Comparison of ENCODE assay signal across 14 cellular contexts in genomic region chr17:61396586-61397085, GRCh38. TPM values are rescaled to one million over a fixed set of nuclear protein-coding genes. Genes with fewer than 3 reads are reported as not detected.
DNase-seq lines count a peak whose midpoint lies in the region; ATAC-seq, FAIRE-seq and TF ChIP-seq lines count a peak whose summit lies in the region.
"Had no signal": no experiment of that assay in that cellular context is flagged by ENCODE, and none has a peak within 500 bp of the region (broad histone marks: within the 10 kb centered on the region; RNA-seq: fewer than 3 reads in every experiment).

No MANE protein-coding gene starts in this region.

- peaks cover 2 to 44% of the 10 kb centered on the region in 2 experiments; a peak in 3 of 4 replicates for H3K79me1 ChIP-seq in IMR-90 (ENCODE audit: low read depth in 1 of 2, low read length in 2 of 2)

- H2BK5ac ChIP-seq in IMR-90 (ENCODE audit: low read depth, low read length, poor library complexity, severe bottlenecking), result peak overlapping the region; percentile 96

- POLR2A ChIA-PET in IMR-90 (lab: Charles Lee; ENCODE audit: unreplicated experiment) (interaction anchor here (0.9 to 1.5 kb wide), 3 partner anchors 61 to 178 kb away, joined by 3 to 8 read pairs (median 4); no protein-coding TSS in a partner anchor), endothelial cell of umbilical vein (lab: Charles Lee) (no interaction called here)

- H3K27ac Mint-ChIP-seq in activated naive CD4-positive, alpha-beta T cell treated with anti-CD3 and anti-CD28 coated beads, Interleukin-2, amount 50 U/mL, for 72 hours, result no peak overlapping the region
- H3K27ac Mint-ChIP-seq: memory B cell; stimulated activated naive CD8-positive, alpha-beta T cell treated with anti-CD3 and anti-CD28 coated beads, Interleukin-15, Interleukin-2, amounts not matched to agents 100 ng/mL and 50 ng/mL, for 24 hours had no signal

- H4K20me1 ChIP-seq in IMR-90 (ENCODE audit: insufficient read depth, low read length) (peaks cover 23% of the 10 kb centered on the region), endothelial cell of umbilical vein (replicated peaks; ENCODE audit: control insufficient read depth, extremely low read depth, insufficient read depth, low read length) (no peaks in the 10 kb centered on the region)

- H3K27me3 ChIP-seq in IMR-90 (ENCODE audit: control insufficient read depth, insufficient read depth, low read length) (no peaks in the 10 kb centered on the region), endothelial cell of umbilical vein (ENCODE audit: control insufficient read depth in 2 of 2, insufficient read depth in 2 of 2, low read length in 2 of 2) (peaks cover 53 to 60% of the 10 kb centered on the region in 2 experiments), thoracic aorta (replicated peaks; ENCODE audit: insufficient read depth) (no peaks in the 10 kb centered on the region)

- peak overlapping the region; percentile 75 for H2BK20ac ChIP-seq in IMR-90 (ENCODE audit: low read depth, low read length)

- H3K4ac ChIP-seq in IMR-90 (ENCODE audit: low read depth, low read length), result peak overlapping the region; percentile 100

- H3K27ac ChIP-seq in IMR-90 (ENCODE audit: insufficient read depth, low read length), result peak overlapping the region; percentile 99
- no peak overlapping the region for H3K27ac ChIP-seq in endothelial cell of umbilical vein (ENCODE audit: insufficient read depth, low read depth, low read length)
- H3K27ac ChIP-seq in mesodermal cell (ENCODE audit: low read depth, low read length, severe bottlenecking), result no peak overlapping the region
- peak overlapping the region; percentile 44 to 91 for H3K27ac ChIP-seq in thoracic aorta

- peak overlapping the region; percentile 100 for H4K5ac ChIP-seq in IMR-90 (ENCODE audit: low read depth, low read length)

- H3K23ac ChIP-seq in IMR-90 (ENCODE audit: low read depth, low read length), result peak overlapping the region; percentile 99

- H3K9me1 ChIP-seq in IMR-90 (ENCODE audit: insufficient read depth, low read length) (peaks cover 19% of the 10 kb centered on the region), endothelial cell of umbilical vein (replicated peaks; ENCODE audit: control insufficient read depth, extremely low read depth, insufficient read depth, low read length) (no peaks in the 10 kb centered on the region)

- dilution Hi-C loops in IMR-90 (cut with HindIII; ENCODE audit: low sequenced_read_pairs, unreplicated experiment), result no loop called here
- dilution Hi-C loops in endothelial cell of umbilical vein (cut with MboI; ENCODE audit: extremely low pct_ligation_motif_present, low sequenced_read_pairs), result no loop called here

- ATAC-seq in IMR-90 (ENCODE audit: low read depth), result no peak
- ATAC-seq in thoracic aorta (ENCODE audit: insufficient number of reproducible peaks, low FRiP score, low read depth), result no peak
- no peak for ATAC-seq in GM18511 (IDR thresholded peaks at IDR 0.05; ENCODE audit: unreplicated experiment)
- no peak for ATAC-seq in activated naive CD4-positive, alpha-beta T cell treated with anti-CD3 and anti-CD28 coated beads, Interleukin-2, amount 50 U/mL, for 72 hours

- H3K9ac ChIP-seq in IMR-90 (ENCODE audit: low read depth, low read length), result peak overlapping the region; percentile 96
- H3K9ac ChIP-seq in endothelial cell of umbilical vein (replicated peaks; ENCODE audit: extremely low read depth, insufficient read depth, low read length), result no peak overlapping the region

- peak overlapping the region; percentile 99 for H2AK9ac ChIP-seq in IMR-90 (replicated peaks; ENCODE audit: low read depth, low read length, poor library complexity)

- peak overlapping the region; percentile 100 for H4K91ac ChIP-seq in IMR-90 (ENCODE audit: insufficient read depth, low read depth, low read length)

- H3K18ac ChIP-seq in IMR-90 (ENCODE audit: low read depth, low read length), result peak overlapping the region; percentile 98

- H3K36me3 Mint-ChIP-seq in activated naive CD4-positive, alpha-beta T cell treated with anti-CD3 and anti-CD28 coated beads, Interleukin-2, amount 50 U/mL, for 72 hours, result peaks cover 0 to 6% of the 10 kb centered on the region in 2 donors

- 3% methylated on average over 21 of the region's 46 CpGs; no CpG with 5 or more reads in 1 of the 2 experiments for WGBS in IMR-90 (ENCODE audit: extremely low coverage in 2 of 2, insufficient read length in 1 of 2), 2 experiments
- WGBS in mesodermal cell (ENCODE audit: insufficient coverage in 2 of 2), 2 experiments, result 3% methylated on average over 36 to 45 of the region's 46 CpGs
- WGBS in lower leg skin, 2 donors, result 8 to 14% methylated on average over 10 to 19 of the region's 46 CpGs

- CTCF ChIA-PET in IMR-90 (lab: Yijun Ruan, JAX) (interaction anchor here (1.0 to 1.3 kb wide), 3 partner anchors 37 to 89 kb away, joined by 3 read pairs; no protein-coding TSS in a partner anchor), endothelial cell of umbilical vein (lab: Charles Lee) (no interaction called here)

- peak overlapping the region; percentile 96 for H2BK120ac ChIP-seq in IMR-90 (ENCODE audit: low read depth, low read length)

- H4K8ac ChIP-seq in IMR-90 (ENCODE audit: low read depth in 2 of 2, low read length in 2 of 2), result peak overlapping the region; percentile 82 to 97

- H3K4me3 ChIP-seq in IMR-90 (ENCODE audit: insufficient read depth, low read depth, low read length), result peak overlapping the region; percentile 58
- no peak overlapping the region for H3K4me3 ChIP-seq in endothelial cell of umbilical vein (replicated peaks in 1 of 3; ENCODE audit: insufficient read depth in 1 of 3, low read depth in 1 of 3, low read length in 3 of 3)
- H3K4me3 ChIP-seq in mesodermal cell (ENCODE audit: extremely low read depth, insufficient read depth, low read length, poor library complexity, severe bottlenecking), result peak overlapping the region; percentile 50
- H3K4me3 ChIP-seq in thoracic aorta, result peak overlapping the region; percentile 87
- no peak overlapping the region for H3K4me3 ChIP-seq in lower leg skin (ENCODE audit: low read depth, poor library complexity, severe bottlenecking)

- no peaks in the 10 kb centered on the region for H3K79me2 ChIP-seq in endothelial cell of umbilical vein (ENCODE audit: control insufficient read depth, insufficient read depth, low read length)

- no peaks in the 10 kb centered on the region for H3K9me3 Mint-ChIP-seq in activated naive CD4-positive, alpha-beta T cell treated with anti-CD3 and anti-CD28 coated beads, Interleukin-2, amount 50 U/mL, for 72 hours
- H3K9me3 Mint-ChIP-seq: memory B cell; stimulated activated naive CD8-positive, alpha-beta T cell treated with anti-CD3 and anti-CD28 coated beads, Interleukin-15, Interleukin-2, amounts not matched to agents 100 ng/mL and 50 ng/mL, for 24 hours had no signal

- TF ChIP-seq CTCF in IMR-90 (conservative IDR thresholded peaks at IDR 0.05; ENCODE audit: low read depth, low read length) (no peak), endothelial cell of umbilical vein (IDR thresholded peaks at IDR 0.05; ENCODE audit: extremely low read depth in 1 of 2, insufficient read depth in 1 of 2, low read depth in 1 of 2, low read length in 2 of 2) (no peak), thoracic aorta (IDR thresholded peaks at IDR 0.05) (no peak), lower leg skin (IDR thresholded peaks at IDR 0.05) (no peak)

- H3K9me3 ChIP-seq in IMR-90 (ENCODE audit: control insufficient read depth, insufficient read depth, low read length) (no peaks in the 10 kb centered on the region), endothelial cell of umbilical vein (replicated peaks; ENCODE audit: control insufficient read depth, insufficient read depth, low read length) (no peaks in the 10 kb centered on the region), mesodermal cell (ENCODE audit: control insufficient read depth, low read length) (no peaks in the 10 kb centered on the region), thoracic aorta (no peaks in the 10 kb centered on the region)

- TF ChIP-seq POLR2A in IMR-90 (IDR thresholded peaks at IDR 0.05; ENCODE audit: low read depth, low read length) (no peak), endothelial cell of umbilical vein (IDR thresholded peaks at IDR 0.05; ENCODE audit: low read depth, low read length) (no peak), lower leg skin (IDR thresholded peaks at IDR 0.05) (no peak)

- FAIRE-seq in endothelial cell of umbilical vein (lab: Jason Lieb, UNC), result no peak

- no peak for TF ChIP-seq RAD21 in IMR-90 (IDR thresholded peaks at IDR 0.05; ENCODE audit: low read length)

- H3K4me1 ChIP-seq in IMR-90 (ENCODE audit: control insufficient read depth, insufficient read depth, low read length) (peaks cover 26% of the 10 kb centered on the region), endothelial cell of umbilical vein (ENCODE audit: control insufficient read depth, extremely low read depth, insufficient read depth, low read length) (no peaks in the 10 kb centered on the region), mesodermal cell (ENCODE audit: control insufficient read depth, insufficient read depth, low read length, poor library complexity, severe bottlenecking) (peaks cover 22% of the 10 kb centered on the region), thoracic aorta (ENCODE audit: control insufficient read depth in 1 of 2, low read depth in 2 of 2) (peaks cover 9 to 46% of the 10 kb centered on the region in 2 donors)

- no TSS peak for BruUV-seq in IMR-90 (replicated peaks; lab: Mats Ljungman, UMichigan)
- BruUV-seq in endothelial cell of umbilical vein (replicated peaks; lab: Mats Ljungman, UMichigan), result no TSS peak

- peak overlapping the region; percentile 97 for H2AK5ac ChIP-seq in IMR-90 (ENCODE audit: low read depth, low read length)

- H2AFZ ChIP-seq in IMR-90 (replicated peaks; ENCODE audit: low read length, poor library complexity) (peak overlapping the region; percentile 86), endothelial cell of umbilical vein (ENCODE audit: low read depth, low read length) (no peak overlapping the region)

- H3K56ac ChIP-seq in IMR-90 (ENCODE audit: extremely low read depth, insufficient read depth, low read length), result peak overlapping the region; percentile 87

- H3K36me3 ChIP-seq in IMR-90 (ENCODE audit: control insufficient read depth, insufficient read depth, low read length) (peaks cover 15% of the 10 kb centered on the region), endothelial cell of umbilical vein (ENCODE audit: control insufficient read depth in 2 of 2, extremely low read depth in 1 of 2, insufficient read depth in 2 of 2, low read length in 2 of 2) (no peaks in the 10 kb centered on the region), mesodermal cell (ENCODE audit: control insufficient read depth, insufficient read depth, low read length) (no peaks in the 10 kb centered on the region), thoracic aorta (no peaks in the 10 kb centered on the region)

- peak overlapping the region; percentile 73; the same call in 2 of the 3 replicates for H2BK15ac ChIP-seq in IMR-90 (ENCODE audit: low read depth, low read length)

- DNase-seq in IMR-90 (peak; percentile 35), endothelial cell of umbilical vein (ENCODE audit: low read depth, low spot score) (no peak), thoracic aorta (ENCODE audit: low spot score) (no peak), lower leg skin (ENCODE audit: low spot score in 2 of 2) (no peak), RPMI8226 (no peak)
- no peak for DNase-seq in activated naive CD4-positive, alpha-beta T cell treated with anti-CD3 and anti-CD28 coated beads, Interleukin-2, amount 50 U/mL, for 72 hours (ENCODE audit: low spot score in 2 of 2)
- DNase-seq: activated CD4-positive, alpha-beta T cell treated with anti-CD3 and anti-CD28 coated beads for 48 hours; erythroblast; NCI-H2107; SHP77 treated with DMSO at 0.1 percent for 48 hours had no signal

- H3K4me2 ChIP-seq in IMR-90 (ENCODE audit: low read depth, low read length), result peak overlapping the region; percentile 97
- H3K4me2 ChIP-seq in endothelial cell of umbilical vein (ENCODE audit: insufficient read depth, low read length), result no peak overlapping the region

- H3K14ac ChIP-seq in IMR-90 (replicated peaks; ENCODE audit: low read depth, low read length), result peak overlapping the region; percentile 99

- in situ Hi-C loops in IMR-90 (cut with MboI; ENCODE audit: low sequenced_read_pairs), result no loop called here

- intact Hi-C loops in IMR-90 (cut with micrococcal nuclease) (loop anchor here (5.0 to 10.0 kb wide), 5 partner anchors 144 to 492 kb away; no protein-coding TSS in a partner anchor), endothelial cell of umbilical vein (cut with micrococcal nuclease) (no loop called here), lower leg skin (cut with DNase I; ENCODE audit: low total_unique reads) (loop anchor here (10.0 kb wide), 1 partner anchor 682 kb away; no protein-coding TSS in a partner anchor)

RNA-seq across cellular contexts. Expression of gene TBX2, which starts 3.0 kb away (rescaled TPM):
- total RNA-seq in IMR-90 (2012; rRNA removed) (20.1 and 23.6 TPM in 2 replicates), endothelial cell of umbilical vein (not detected in 2 replicates), thoracic aorta (10 to 100 TPM; 35.2 to 49.5 TPM), lower leg skin (1 to 10 TPM in 3 of 4 donors, under 1 TPM in 1; 0.25 to 9.1 (median 5.7) TPM)
- polyA plus RNA-seq in IMR-90 (2012; rRNA removed) (64.1 and 69.2 TPM in 2 replicates), endothelial cell of umbilical vein (not detected in 2 replicates)
- polyA plus RNA-seq in IMR-90 (2012; cell fraction: cytosol; rRNA removed), result 41.5 and 81.3 TPM in 2 replicates
- polyA plus RNA-seq in IMR-90 (2012; cell fraction: nucleus; rRNA removed; ENCODE audit: low replicate concordance), result 159 and 319 TPM in 2 replicates
- polyA plus RNA-seq in endothelial cell of umbilical vein (2011; cell fraction: cytosol; rRNA removed), result 0.01 TPM in 1 of 2 replicates, not detected in the other
- polyA plus RNA-seq in endothelial cell of umbilical vein (2011; cell fraction: nucleus; rRNA removed), result not detected in 2 replicates
- not detected in 2 replicates for polyA plus RNA-seq in endothelial cell of umbilical vein (2012)
- polyA minus RNA-seq in endothelial cell of umbilical vein, result not detected in 2 replicates
- 0.82 TPM for polyA minus RNA-seq in endothelial cell of umbilical vein (2011; cell fraction: cytosol; rRNA and poly(A)+ RNA removed)
- polyA minus RNA-seq in endothelial cell of umbilical vein (2011; cell fraction: nucleus; rRNA and poly(A)+ RNA removed), result not detected in 2 replicates
- 15.1 TPM for polyA plus RNA-seq in mesodermal cell (2013, experiment 1 of 2)
- polyA plus RNA-seq in mesodermal cell (2013, experiment 2 of 2), result 11.4 TPM
- total RNA-seq in activated naive CD4-positive, alpha-beta T cell treated with anti-CD3 and anti-CD28 coated beads, Interleukin-2, amount 50 U/mL, for 72 hours, result not detected

RNA-seq across cellular contexts. Expression of gene TBX4, which starts 55.6 kb away (rescaled TPM):
- 0.28 TPM in 1 of 2 replicates, not detected in the other for total RNA-seq in IMR-90 (2012; rRNA removed)
- 0.05 TPM in 1 of 2 replicates, not detected in the other for polyA plus RNA-seq in IMR-90 (2012; rRNA removed)
- polyA plus RNA-seq in IMR-90 (2012; cell fraction: cytosol; rRNA removed), result 0.04 TPM in 1 of 2 replicates, not detected in the other
- 0.12 and 0.23 TPM in 2 replicates for polyA plus RNA-seq in IMR-90 (2012; cell fraction: nucleus; rRNA removed; ENCODE audit: low replicate concordance)
- total RNA-seq in endothelial cell of umbilical vein, result not detected in 2 replicates
- not detected in 2 replicates for polyA plus RNA-seq in endothelial cell of umbilical vein
- polyA plus RNA-seq in endothelial cell of umbilical vein (2011; cell fraction: cytosol; rRNA removed), result not detected in 2 replicates
- not detected in 2 replicates for polyA plus RNA-seq in endothelial cell of umbilical vein (2011; cell fraction: nucleus; rRNA removed)
- not detected in 2 replicates for polyA plus RNA-seq in endothelial cell of umbilical vein (2012)
- not detected in 2 replicates for polyA minus RNA-seq in endothelial cell of umbilical vein
- polyA minus RNA-seq in endothelial cell of umbilical vein (2011; cell fraction: cytosol; rRNA and poly(A)+ RNA removed), result not detected
- not detected in 2 replicates for polyA minus RNA-seq in endothelial cell of umbilical vein (2011; cell fraction: nucleus; rRNA and poly(A)+ RNA removed)
- polyA plus RNA-seq in mesodermal cell (2013, experiment 1 of 2), result 4.6 TPM
- polyA plus RNA-seq in mesodermal cell (2013, experiment 2 of 2), result 6.8 TPM
- not detected for total RNA-seq in thoracic aorta
- total RNA-seq in lower leg skin, result under 1 TPM in 1 of 4 donors, not detected in 3; 0.53 TPM
- not detected for total RNA-seq in activated naive CD4-positive, alpha-beta T cell treated with anti-CD3 and anti-CD28 coated beads, Interleukin-2, amount 50 U/mL, for 72 hours

Comparison
In these comparisons a context has a peak if more than half of its experiments do, and no peak if none do; other contexts are left out.
1. H3K27ac ChIP-seq: peak in IMR-90 (single experiment) and thoracic aorta (2 of 2); none in endothelial cell of umbilical vein (single experiment) and mesodermal cell (single experiment).
2. H3K4me3 ChIP-seq: peak in IMR-90 (single experiment), mesodermal cell (single experiment) and thoracic aorta (single experiment); none in endothelial cell of umbilical vein (0 of 3) and lower leg skin (single experiment).